In genomic region chr9:127919253-127919815, GRCh38 we compare ENCODE assay signal across 9 cellular contexts. TPM values are rescaled to one million over a fixed set of nuclear protein-coding genes. Genes with fewer than 3 reads are reported as not detected.
DNase-seq lines count a peak whose midpoint lies in the region; ATAC-seq, FAIRE-seq and TF ChIP-seq lines count a peak whose summit lies in the region.
"Had no signal": no experiment of that assay in that cellular context is flagged by ENCODE, and none has a peak within 500 bp of the region (broad histone marks: within the 10 kb centered on the region; RNA-seq: fewer than 3 reads in every experiment).

No MANE protein-coding gene starts in this region.

- no peak overlapping the region for H3K4me3 ChIP-seq in SK-N-SH (ENCODE audit: low read depth in 2 of 2, low read length in 1 of 2)
- H3K4me3 ChIP-seq in fibroblast of mammary gland (ENCODE audit: control insufficient read depth, low read depth, low read length): no peak overlapping the region

- WGBS in SK-N-SH (ENCODE audit: low lambda C conversion rate): 4% methylated on average over 8 of the region's 8 CpGs

- POLR2A ChIA-PET in SK-N-SH (lab: Yijun Ruan, JAX): no interaction called here

- peak; percentile 99 for DNase-seq in H4 (ENCODE audit: low spot score)
- no peak for DNase-seq in SK-N-SH
- peak; percentile 100 for DNase-seq in fibroblast of mammary gland (ENCODE audit: low read depth)
- DNase-seq in pulmonary artery endothelial cell (ENCODE audit: low read depth, low spot score): peak; percentile 97
- no peak for DNase-seq in GM19239 (ENCODE audit: insufficient read length, low spot score)
- no peak for DNase-seq in ecto neural progenitor cell (ENCODE audit: low spot score)
- DNase-seq in D341Med (ENCODE audit: low spot score): no peak

- TF ChIP-seq CTCF in SK-N-SH (IDR thresholded peaks at IDR 0.05) (no peak), fibroblast of mammary gland (conservative IDR thresholded peaks at IDR 0.05; ENCODE audit: control insufficient read depth, insufficient read depth, low read depth, low read length) (no peak)

- CTCF ChIA-PET in SK-N-SH (lab: Yijun Ruan, JAX): interaction anchor here (0.6 to 7.0 kb wide), 8 partner anchors 23 to 199 kb away, joined by 3 to 41 read pairs (median 4); partner anchors contain the start of genes AK1 and TOR2A

- H3K36me3 ChIP-seq in SK-N-SH (replicated peaks in 1 of 2; ENCODE audit: control insufficient read depth in 1 of 2, insufficient read depth in 2 of 2, low read length in 1 of 2): no peaks in the 10 kb centered on the region

- H4K20me1 ChIP-seq in SK-N-SH (ENCODE audit: insufficient read depth): no peaks in the 10 kb centered on the region

- TF ChIP-seq EP300 in SK-N-SH (IDR thresholded peaks at IDR 0.05; ENCODE audit: borderline replicate concordance in 1 of 2, low read depth in 1 of 2, low read length in 1 of 2): peak in 1 of 2 experiments; percentile 55; a peak in 1 of 4 replicates

- no peak for TF ChIP-seq RAD21 in SK-N-SH (IDR thresholded peaks at IDR 0.05; ENCODE audit: low read length)

- peaks cover 14% of the 10 kb centered on the region for H3K79me2 ChIP-seq in SK-N-SH (ENCODE audit: insufficient read depth)
- H3K79me2 ChIP-seq: parathyroid adenoma had no signal

- ATAC-seq in HG02678 (IDR thresholded peaks at IDR 0.05; ENCODE audit: unreplicated experiment): no peak

- H3F3A ChIP-seq in SK-N-SH (replicated peaks; ENCODE audit: insufficient read depth): peaks cover 45% of the 10 kb centered on the region

- no peak for FAIRE-seq in GM19239 (lab: Jason Lieb, UNC)

- no peak overlapping the region; the same call in 1 of the 2 replicates for H3K9ac ChIP-seq in SK-N-SH
- H3K9ac ChIP-seq: parathyroid adenoma had no signal

- no peaks in the 10 kb centered on the region for H3K27me3 ChIP-seq in SK-N-SH (ENCODE audit: insufficient read depth)

- peak overlapping the region in 1 of 2 experiments; percentile 95; a peak in 2 of 4 replicates for H3K27ac ChIP-seq in SK-N-SH (ENCODE audit: low read depth in 2 of 2, low read length in 1 of 2)
- H3K27ac ChIP-seq: parathyroid adenoma had no signal

- peak overlapping the region; percentile 58 for H3K4me2 ChIP-seq in SK-N-SH

- no peaks in the 10 kb centered on the region for H3K9me3 ChIP-seq in SK-N-SH

- H3K4me1 ChIP-seq in SK-N-SH (ENCODE audit: control insufficient read depth in 1 of 2, insufficient read depth in 2 of 2, low read depth in 1 of 2, low read length in 1 of 2): peaks cover 35 to 40% of the 10 kb centered on the region in 2 experiments; a peak in 3 of 4 replicates

- no peaks in the 10 kb centered on the region for H3K9me2 ChIP-seq in SK-N-SH

- H2AFZ ChIP-seq in SK-N-SH (ENCODE audit: low read depth): no peak overlapping the region
- H2AFZ ChIP-seq: parathyroid adenoma had no signal

TF ChIP-seq in SK-N-SH, 30 proteins besides CTCF, POLR2A, EP300 and RAD21:
- TF ChIP-seq SIN3A (IDR thresholded peaks at IDR 0.05; ENCODE audit: borderline replicate concordance, low read depth, low read length): peak; percentile 72; the same call in 1 of the 2 replicates
- peak; percentile 90 for TF ChIP-seq PBX3 (IDR thresholded peaks at IDR 0.05)
- peak; percentile 77; the same call in 1 of the 2 replicates for TF ChIP-seq MAX (IDR thresholded peaks at IDR 0.05; ENCODE audit: low read depth)
- TF ChIP-seq EZH2phosphoT487 (IDR thresholded peaks at IDR 0.05; ENCODE audit: borderline replicate concordance, low read depth): no peak
- no peak for TF ChIP-seq GABPA (IDR thresholded peaks at IDR 0.05; ENCODE audit: low read depth)
- TF ChIP-seq NRF1 (IDR thresholded peaks at IDR 0.05; ENCODE audit: low read depth, low read length): no peak
- TF ChIP-seq POLR2AphosphoS5 (IDR thresholded peaks at IDR 0.05; ENCODE audit: low read depth, low read length): peak; percentile 41; the same call in 1 of the 2 replicates
- TF ChIP-seq ZBTB33 (IDR thresholded peaks at IDR 0.05; ENCODE audit: borderline replicate concordance, low read depth): no peak
- TF ChIP-seq TCF12 (IDR thresholded peaks at IDR 0.05): peak; percentile 85
- TF ChIP-seq FOSL2 (IDR thresholded peaks at IDR 0.05; ENCODE audit: borderline replicate concordance, low read depth): peak; percentile 99
- no peak for TF ChIP-seq TAF1 (IDR thresholded peaks at IDR 0.05; ENCODE audit: borderline replicate concordance, low read depth, low read length)
- peak; percentile 79; the same call in 1 of the 2 replicates for TF ChIP-seq NFIC (IDR thresholded peaks at IDR 0.05; ENCODE audit: borderline replicate concordance)
- peak; percentile 95 for TF ChIP-seq JUND (IDR thresholded peaks at IDR 0.05)

RNA-seq across cellular contexts. Expression of gene ST6GALNAC4, which starts 2.5 kb away (rescaled TPM):
- 5.2 and 12.8 TPM in 2 replicates for total RNA-seq in H4 (2014; rRNA removed; shearing (Covaris generic))
- 28.4 and 30.2 TPM in 2 replicates for polyA plus RNA-seq in SK-N-SH (2012; rRNA removed)
- 11.0 and 21.1 TPM in 2 replicates for polyA plus RNA-seq in SK-N-SH (2012; cell fraction: cytosol; rRNA removed)
- polyA plus RNA-seq in SK-N-SH (2012; cell fraction: nucleus; rRNA removed): 29.1 and 30.8 TPM in 2 replicates
- total RNA-seq in pulmonary artery endothelial cell: 62.0 and 69.0 TPM in 2 replicates

RNA-seq across cellular contexts. Expression of gene PIP5KL1, which starts 11.2 kb away (rescaled TPM):
- total RNA-seq in H4 (2014; rRNA removed; shearing (Covaris generic)): 0.95 and 2.6 TPM in 2 replicates
- 4.0 and 6.1 TPM in 2 replicates for polyA plus RNA-seq in SK-N-SH (2012; rRNA removed)
- 1.7 and 2.5 TPM in 2 replicates for polyA plus RNA-seq in SK-N-SH (2012; cell fraction: cytosol; rRNA removed)
- polyA plus RNA-seq in SK-N-SH (2012; cell fraction: nucleus; rRNA removed): 40.1 and 41.3 TPM in 2 replicates
- total RNA-seq in pulmonary artery endothelial cell: 0.21 and 0.79 TPM in 2 replicates

RNA-seq across cellular contexts. Expression of gene DPM2, which starts 18.3 kb away (rescaled TPM):
- total RNA-seq in H4 (2014; rRNA removed; shearing (Covaris generic)): 31.1 and 35.4 TPM in 2 replicates
- polyA plus RNA-seq in SK-N-SH (2012; rRNA removed): 106 and 117 TPM in 2 replicates
- 54.1 and 69.2 TPM in 2 replicates for polyA plus RNA-seq in SK-N-SH (2012; cell fraction: cytosol; rRNA removed)
- polyA plus RNA-seq in SK-N-SH (2012; cell fraction: nucleus; rRNA removed): 90.7 and 100 TPM in 2 replicates
- total RNA-seq in pulmonary artery endothelial cell: 11.9 and 12.1 TPM in 2 replicates

RNA-seq across cellular contexts. Expression of gene ST6GALNAC6, which starts 19.9 kb away (rescaled TPM):
- total RNA-seq in H4 (2014; rRNA removed; shearing (Covaris generic)): 12.4 and 14.8 TPM in 2 replicates
- 34.8 and 47.5 TPM in 2 replicates for polyA plus RNA-seq in SK-N-SH (2012; rRNA removed)
- 15.2 and 27.6 TPM in 2 replicates for polyA plus RNA-seq in SK-N-SH (2012; cell fraction: cytosol; rRNA removed)
- 38.6 and 69.7 TPM in 2 replicates for polyA plus RNA-seq in SK-N-SH (2012; cell fraction: nucleus; rRNA removed)
- total RNA-seq in pulmonary artery endothelial cell: 36.2 and 48.1 TPM in 2 replicates

RNA-seq across cellular contexts. Expression of gene AK1, which starts 41.9 kb away (rescaled TPM):
- total RNA-seq in H4 (2014; rRNA removed; shearing (Covaris generic)): 25.3 and 45.7 TPM in 2 replicates
- polyA plus RNA-seq in SK-N-SH (2012; rRNA removed): 103 and 125 TPM in 2 replicates
- polyA plus RNA-seq in SK-N-SH (2012; cell fraction: cytosol; rRNA removed): 65.8 and 85.2 TPM in 2 replicates
- 98.3 and 147 TPM in 2 replicates for polyA plus RNA-seq in SK-N-SH (2012; cell fraction: nucleus; rRNA removed)
- 50.2 and 56.2 TPM in 2 replicates for total RNA-seq in pulmonary artery endothelial cell

Comparison
In these comparisons a context has a peak if more than half of its experiments do, and no peak if none do; other contexts are left out.
1. DNase-seq: peak in H4 (single experiment), fibroblast of mammary gland (single experiment) and pulmonary artery endothelial cell (single experiment); none in SK-N-SH (single experiment), GM19239 (single experiment), ecto neural progenitor cell (single experiment) and D341Med (single experiment).